ENCODE assay signal across 15 cellular contexts in the genomic region with DNA sequence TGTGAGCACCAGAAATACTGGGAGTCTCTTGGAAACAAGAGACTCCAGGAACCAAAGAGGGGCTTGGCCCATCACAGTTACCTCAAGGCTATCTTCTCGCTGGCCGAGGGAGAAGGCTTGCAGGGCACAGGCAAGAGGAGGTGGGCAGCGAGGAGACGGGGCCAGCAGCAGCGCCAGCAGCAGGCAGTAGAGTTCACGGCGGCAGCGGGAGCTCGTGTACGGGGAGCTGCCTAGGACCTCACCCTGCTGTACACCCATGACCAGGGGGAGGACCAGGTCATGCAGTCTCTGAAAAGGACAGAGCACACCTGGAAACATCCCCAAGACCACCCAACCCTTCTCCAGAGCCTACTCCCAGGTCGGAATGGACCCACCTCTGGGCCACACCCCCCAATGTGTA. TPM values are rescaled to one million over a fixed set of nuclear protein-coding genes. Genes with fewer than 3 reads are reported as not detected.
DNase-seq lines count a peak whose midpoint lies in the region; ATAC-seq and TF ChIP-seq lines count a peak whose summit lies in the region.
"Had no signal": no experiment of that assay in that cellular context is flagged by ENCODE, and none has a peak within 500 bp of the region (broad histone marks: within the 10 kb centered on the region; RNA-seq: fewer than 3 reads in every experiment).

No MANE protein-coding gene starts in this region.

- H3K27ac ChIP-seq in aorta (ENCODE audit: low read depth in 1 of 2, low read length in 2 of 2), result no peak overlapping the region
- H3K27ac ChIP-seq: C4-2B, GM23248 had no signal

- H3K36me3 Mint-ChIP-seq in activated T-cell treated with anti-CD3 and anti-CD28 coated beads, Interleukin-2, amount 50 U/mL, for 24 hours (ENCODE audit: low read depth), result peaks cover 87% of the 10 kb centered on the region

- 90% methylated on average over 11 of the region's 11 CpGs for WGBS in aorta, 2 donors

- no peak for DNase-seq in activated T-cell treated with anti-CD3 and anti-CD28 coated beads, Interleukin-2, amount 50 U/mL, for 24 hours
- DNase-seq in activated T-cell treated with anti-CD3 and anti-CD28 coated beads, Interleukin-2, amount 50 U/mL, for 1 hour, result no peak
- peak; percentile 49 for DNase-seq in islet precursor cell
- DNase-seq in mucosa of descending colon, result no peak
- DNase-seq in aorta, result no peak
- DNase-seq in Ammon's horn (ENCODE audit: low spot score), result no peak
- DNase-seq in putamen (ENCODE audit: low spot score), result no peak
- DNase-seq: ACHN; Caco-2; CD4-positive, alpha-beta T cell; GM23248 had no signal

- H3K4me3 ChIP-seq in mucosa of descending colon (no peak overlapping the region), aorta (ENCODE audit: low read length in 2 of 2) (no peak overlapping the region)
- H3K4me3 ChIP-seq: GM23248, HAP-1 had no signal

- peak; percentile 7 for ATAC-seq in mucosa of descending colon
- ATAC-seq in aorta (ENCODE audit: low FRiP score), result peak; percentile 17

- intact Hi-C loops in mucosa of descending colon (cut with DNase I, micrococcal nuclease), result no loop called here
- intact Hi-C loops in aorta (cut with DNase I), result no loop called here

- H3K9me3 Mint-ChIP-seq in activated T-cell treated with anti-CD3 and anti-CD28 coated beads, Interleukin-2, amount 50 U/mL, for 24 hours, result no peaks in the 10 kb centered on the region
- H3K9me3 Mint-ChIP-seq: CD4-positive, alpha-beta T cell had no signal

- peaks cover 2% of the 10 kb centered on the region for H3K4me1 Mint-ChIP-seq in activated T-cell treated with anti-CD3 and anti-CD28 coated beads, Interleukin-2, amount 50 U/mL, for 24 hours (ENCODE audit: low read depth)

- H3K4me1 ChIP-seq in mucosa of descending colon (ENCODE audit: low read depth) (no peaks in the 10 kb centered on the region), aorta (ENCODE audit: control insufficient read depth in 1 of 2, insufficient read depth in 2 of 2, low read length in 2 of 2) (no peaks in the 10 kb centered on the region)
- H3K4me1 ChIP-seq: Caco-2, HAP-1 had no signal

- no peaks in the 10 kb centered on the region for H3K36me3 ChIP-seq in mucosa of descending colon (ENCODE audit: low read depth)
- peaks cover 4 to 9% of the 10 kb centered on the region in 2 donors for H3K36me3 ChIP-seq in aorta (ENCODE audit: control insufficient read depth in 1 of 2, insufficient read depth in 2 of 2, low read length in 1 of 2)

- H3K27ac Mint-ChIP-seq in activated T-cell treated with anti-CD3 and anti-CD28 coated beads, Interleukin-2, amount 50 U/mL, for 24 hours, result peak overlapping the region; percentile 44
- H3K27ac Mint-ChIP-seq: CD4-positive, alpha-beta T cell had no signal

- no peak for TF ChIP-seq CTCF in mucosa of descending colon (IDR thresholded peaks at IDR 0.05)

- H3K4me3 Mint-ChIP-seq in activated T-cell treated with anti-CD3 and anti-CD28 coated beads, Interleukin-2, amount 50 U/mL, for 24 hours, result no peak overlapping the region
- H3K4me3 Mint-ChIP-seq: CD4-positive, alpha-beta T cell had no signal

- H3K27me3 ChIP-seq in aorta (ENCODE audit: control insufficient read depth in 1 of 2, insufficient read depth in 2 of 2, low read length in 1 of 2), result no peaks in the 10 kb centered on the region

- H3K27me3 Mint-ChIP-seq in activated T-cell treated with anti-CD3 and anti-CD28 coated beads, Interleukin-2, amount 50 U/mL, for 24 hours, result no peaks in the 10 kb centered on the region
- H3K27me3 Mint-ChIP-seq: CD4-positive, alpha-beta T cell had no signal

- H3K9me3 ChIP-seq in mucosa of descending colon (no peaks in the 10 kb centered on the region), aorta (ENCODE audit: control insufficient read depth, low read length) (no peaks in the 10 kb centered on the region)
- H3K9me3 ChIP-seq: Caco-2, HAP-1 had no signal

RNA-seq across cellular contexts. Expression of gene PELP1, which starts 30.8 kb away (rescaled TPM):
- total RNA-seq in mucosa of descending colon, result 10 to 100 TPM; 30.1 to 51.2 (median 35.6) TPM
- 10 to 100 TPM; 34.6 to 49.4 TPM for total RNA-seq in aorta
- 10 to 100 TPM; 11.0 to 39.2 TPM for polyA plus RNA-seq in aorta

RNA-seq across cellular contexts. Expression of gene ALOX15, which starts 31.7 kb away (rescaled TPM):
- total RNA-seq in mucosa of descending colon, result 1 to 10 TPM in 1 of 3 donors, under 1 TPM in 2; 0.10 to 1.7 (median 0.23) TPM
- not detected for total RNA-seq in aorta
- not detected for polyA plus RNA-seq in aorta
- total RNA-seq: GM23248, H4 had no signal
- polyA plus RNA-seq: BJ, GM23248 had no signal

RNA-seq across cellular contexts. Expression of gene ARRB2, which starts 37.3 kb away (rescaled TPM):
- total RNA-seq in mucosa of descending colon (10 to 100 TPM; 29.7 to 56.5 (median 49.9) TPM), aorta (100 to 1,000 TPM in 1 of 2 donors, 10 to 100 TPM in 1; 71.8 to 119 TPM)
- polyA plus RNA-seq in aorta, result 10 to 100 TPM; 23.2 to 55.2 TPM

RNA-seq across cellular contexts. Expression of gene MED11, which starts 58.1 kb away (rescaled TPM):
- total RNA-seq in mucosa of descending colon, result 10 to 100 TPM; 21.4 to 28.3 (median 22.2) TPM
- total RNA-seq in aorta, result 10 to 100 TPM in 1 of 2 donors, 1 to 10 TPM in 1; 7.9 to 16.7 TPM
- 10 to 100 TPM; 26.2 to 41.1 TPM for polyA plus RNA-seq in aorta
